In the genomic region with DNA sequence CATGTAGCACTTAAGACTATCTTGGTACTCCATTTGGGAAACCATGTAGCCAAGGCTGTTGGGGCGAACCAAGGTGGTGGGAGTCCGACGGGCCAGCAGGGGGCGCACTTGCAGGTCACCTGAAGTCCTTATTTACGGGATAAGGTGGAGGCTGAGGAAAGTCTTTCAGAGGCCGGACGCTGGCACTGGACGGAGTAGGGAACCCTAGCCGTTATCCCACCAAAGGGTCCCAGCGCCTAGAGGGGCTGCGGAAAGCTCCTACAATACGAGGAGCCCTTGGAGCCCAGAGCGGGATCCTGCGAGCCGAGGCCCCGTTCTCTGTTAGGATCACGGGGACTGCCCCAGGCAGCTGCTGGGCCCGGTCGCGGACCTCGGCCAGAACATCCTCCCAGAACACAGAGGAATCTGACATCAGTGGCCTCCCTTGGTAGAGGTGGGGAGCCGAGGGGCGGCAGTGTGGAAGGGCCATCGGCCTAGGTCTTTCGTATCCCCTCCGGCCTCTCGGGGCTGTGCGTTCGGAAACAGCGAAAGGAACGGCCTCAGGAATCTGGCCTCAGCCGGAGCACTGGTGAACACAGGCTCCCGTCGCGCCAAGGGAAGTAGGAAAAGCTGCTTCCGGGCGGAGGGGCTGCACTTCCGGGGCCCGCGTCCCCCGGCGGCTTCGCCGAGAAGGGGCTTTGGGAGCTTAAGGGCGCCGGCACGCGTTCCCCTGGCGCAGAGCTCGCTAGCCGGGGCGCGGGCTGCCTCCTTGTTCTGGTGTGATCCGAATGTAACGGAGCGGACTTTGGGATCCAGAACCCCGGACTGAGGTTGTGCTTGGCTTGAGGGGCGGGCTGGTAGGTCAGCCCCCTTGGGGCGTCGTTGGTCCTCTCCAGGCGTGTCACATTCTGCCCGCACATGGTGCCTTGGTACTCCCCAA, we compare ENCODE assay signal across 8 cellular contexts.
DNase-seq lines count a peak whose midpoint lies in the region; TF ChIP-seq lines count a peak whose summit lies in the region.

No MANE protein-coding gene starts in this region.

- no peaks in the 10 kb centered on the region for H3F3A ChIP-seq in MM.1S (ENCODE audit: insufficient read depth, low read length)

- peak overlapping the region; percentile 15; the same call in 1 of the 2 replicates for H3K9ac ChIP-seq in MM.1S (ENCODE audit: low read length)

- peak overlapping the region; percentile 87 for H2AFZ ChIP-seq in MM.1S (ENCODE audit: low read length)

- H3K9me3 ChIP-seq in MM.1S (replicated peaks; ENCODE audit: insufficient read depth, low read length) = no peaks in the 10 kb centered on the region
- H3K9me3 ChIP-seq in WERI-Rb-1 (ENCODE audit: severe bottlenecking) = peaks cover 14% of the 10 kb centered on the region

- peak overlapping the region; percentile 98 for H3K4me2 ChIP-seq in MM.1S (ENCODE audit: low read depth, low read length)

- no peaks in the 10 kb centered on the region for H4K20me1 ChIP-seq in MM.1S (ENCODE audit: insufficient read depth, low read length)

- H3K36me3 ChIP-seq in MM.1S (replicated peaks; ENCODE audit: insufficient read depth, low read length) (no peaks in the 10 kb centered on the region), WERI-Rb-1 (no peaks in the 10 kb centered on the region)

- H3K4me1 ChIP-seq in MM.1S (ENCODE audit: low read length) = 0 out of 2 replicates have a peak, but pooled peaks cover 6% of the 10 kb centered on the region

- H3K9me2 ChIP-seq in MM.1S (replicated peaks; ENCODE audit: insufficient read depth, low read length) = no peaks in the 10 kb centered on the region

- peaks cover 30% of the 10 kb centered on the region for H3K27me3 ChIP-seq in MM.1S (replicated peaks; ENCODE audit: insufficient read depth, low read length)
- H3K27me3 ChIP-seq in WERI-Rb-1 (ENCODE audit: insufficient read depth, low read depth, severe bottlenecking) = peaks cover 95% of the 10 kb centered on the region

- H3K27ac ChIP-seq in MM.1S (ENCODE audit: low read length) = no peak overlapping the region
- H3K27ac ChIP-seq in WERI-Rb-1 = no peak overlapping the region

- in situ Hi-C loops in T47D (cut with HindIII; ENCODE audit: low pct_unique_long_range_greater_than_20kb, low sequenced_read_pairs) = no loop called here

- TF ChIP-seq CTCF in GM12875 (IDR thresholded peaks at IDR 0.05; ENCODE audit: borderline replicate concordance, insufficient read depth, low read depth, low read length) = peak; percentile 82
- peak; percentile 99 for TF ChIP-seq CTCF in MM.1S (IDR thresholded peaks at IDR 0.05; ENCODE audit: low read length)
- peak; percentile 91 for TF ChIP-seq CTCF in WERI-Rb-1 (IDR thresholded peaks at IDR 0.05; ENCODE audit: low read depth, low read length)

- peak; percentile 89 for DNase-seq in MM.1S
- DNase-seq in WERI-Rb-1 = peak; percentile 76
- peak; percentile 58 to 88 for DNase-seq in T47D (ENCODE audit: low read depth in 1 of 2, low spot score in 1 of 2)
- peak; percentile 81 for DNase-seq in kidney tubule cell (ENCODE audit: low spot score)
- DNase-seq in stimulated activated CD4-positive, alpha-beta T cell treated with anti-CD3 and anti-CD28 coated beads, Interleukin-1b, Interleukin-23, amount 100 ng/mL, for 4 hours (ENCODE audit: low read depth in 2 of 2) = peak; percentile 74 to 76
- no peak for DNase-seq in HPDE6-E6E7 (ENCODE audit: extremely low spot score)
- DNase-seq in NCI-H187 treated with DMSO at 0.1 percent for 48 hours (lab: John Stamatoyannopoulos, UW) = no peak

- H3K4me3 ChIP-seq in GM12875 (ENCODE audit: low read depth, low read length) (peak overlapping the region; percentile 46), MM.1S (ENCODE audit: low read length) (peak overlapping the region; percentile 74), WERI-Rb-1 (ENCODE audit: low read depth, low read length) (peak overlapping the region; percentile 34)

- H3K79me2 ChIP-seq in MM.1S (ENCODE audit: low read length) = no peaks in the 10 kb centered on the region

Comparison
In these comparisons a context has a peak if more than half of its experiments do, and no peak if none do; other contexts are left out.
1. DNase-seq: peak in MM.1S (single experiment), WERI-Rb-1 (single experiment), T47D (2 of 2), kidney tubule cell (single experiment) and stimulated activated CD4-positive, alpha-beta T cell treated with anti-CD3 and anti-CD28 coated beads, Interleukin-1b, Interleukin-23, amount 100 ng/mL, for 4 hours (2 of 2); none in HPDE6-E6E7 (single experiment) and NCI-H187 treated with DMSO at 0.1 percent for 48 hours (single experiment).
2. Peak in every context shown above with its lines, with median percentiles within 50 percentile points of each other: H3K4me3 ChIP-seq and CTCF ChIP-seq.